Comparison of ENCODE assay signal across 8 cellular contexts in genomic region chr2:226794751-226795171, GRCh38. TPM values are rescaled to one million over a fixed set of nuclear protein-coding genes. Genes with fewer than 3 reads are reported as not detected.
DNase-seq lines count a peak whose midpoint lies in the region; ATAC-seq and TF ChIP-seq lines count a peak whose summit lies in the region.

No MANE protein-coding gene starts in this region.

- H3K27ac Mint-ChIP-seq in T-helper 17 cell: no peak overlapping the region

- intact Hi-C loops in esophagus muscularis mucosa (cut with DNase I): loop anchor here (5.0 to 10.0 kb wide), 4 partner anchors 47 to 320 kb away; no protein-coding TSS in a partner anchor

- peaks cover 0 to 14% (median 5%) of the 10 kb centered on the region in 4 donors for H3K36me3 ChIP-seq in esophagus muscularis mucosa
- no peaks in the 10 kb centered on the region for H3K36me3 ChIP-seq in parathyroid adenoma (ENCODE audit: control insufficient read depth, insufficient read depth, low read length)

- TF ChIP-seq CTCF in esophagus muscularis mucosa (IDR thresholded peaks at IDR 0.05) (no peak), parathyroid adenoma (IDR thresholded peaks at IDR 0.05) (no peak)

- H3K4me2 ChIP-seq in parathyroid adenoma (ENCODE audit: low read length): peak overlapping the region; percentile 47

- peaks cover 17% of the 10 kb centered on the region for H3K4me1 Mint-ChIP-seq in T-helper 17 cell

- no peak overlapping the region for H3K9ac ChIP-seq in parathyroid adenoma

- no peak for TF ChIP-seq POLR2A in esophagus muscularis mucosa (IDR thresholded peaks at IDR 0.05; ENCODE audit: low read depth)

- H3K27me3 Mint-ChIP-seq in T-helper 17 cell: no peaks in the 10 kb centered on the region

- H3K9me3 ChIP-seq in esophagus muscularis mucosa (no peaks in the 10 kb centered on the region), parathyroid adenoma (ENCODE audit: control insufficient read depth, low read length) (no peaks in the 10 kb centered on the region), T-helper 17 cell (ENCODE audit: control insufficient read depth, low read length, poor library complexity, severe bottlenecking) (no peaks in the 10 kb centered on the region)

- ATAC-seq in T-helper 17 cell: no peak
- ATAC-seq in GM21529 (IDR thresholded peaks at IDR 0.05; ENCODE audit: unreplicated experiment): no peak

- H3K4me3 ChIP-seq in esophagus muscularis mucosa (peak overlapping the region; percentile 70 to 95 (median 86)), parathyroid adenoma (ENCODE audit: low read depth, low read length) (peak overlapping the region; percentile 27)

- no peaks in the 10 kb centered on the region for H3K36me3 Mint-ChIP-seq in T-helper 17 cell (ENCODE audit: low read depth)

- no peak for TF ChIP-seq EP300 in esophagus muscularis mucosa (IDR thresholded peaks at IDR 0.05)

- H3K79me2 ChIP-seq in parathyroid adenoma: no peaks in the 10 kb centered on the region

- no peak overlapping the region for H2AFZ ChIP-seq in parathyroid adenoma

- peak; percentile 81 for DNase-seq in DMS 273 (lab: John Stamatoyannopoulos, UW; ENCODE audit: unreplicated experiment)
- DNase-seq in NCI-H69 (lab: John Stamatoyannopoulos, UW): peak; percentile 69
- no peak for DNase-seq in esophagus muscularis mucosa (ENCODE audit: extremely low spot score)
- DNase-seq in SKM-1 treated with dmso at 0.1 percent for 144 hours (lab: John Stamatoyannopoulos, UW; ENCODE audit: unreplicated experiment): no peak
- DNase-seq in T-helper 17 cell: no peak
- no peak for DNase-seq in effector CD8-positive, alpha-beta T cell (lab: John Stamatoyannopoulos, UW)

- H3K27ac ChIP-seq in esophagus muscularis mucosa (replicated peaks in 1 of 4) (peak overlapping the region; percentile 94 to 96 (median 94)), parathyroid adenoma (peak overlapping the region; percentile 11)

- H3K27me3 ChIP-seq in esophagus muscularis mucosa (peaks cover 0 to 12% (median 0%) of the 10 kb centered on the region in 4 donors), parathyroid adenoma (ENCODE audit: control insufficient read depth, insufficient read depth, low read length) (no peaks in the 10 kb centered on the region)

- H3K4me3 Mint-ChIP-seq in T-helper 17 cell: no peak overlapping the region

- H3K4me1 ChIP-seq in esophagus muscularis mucosa: peaks cover 56 to 86% (median 69%) of the 10 kb centered on the region in 4 donors
- peaks cover 8% of the 10 kb centered on the region for H3K4me1 ChIP-seq in parathyroid adenoma

- 48% methylated on average over 7 of the region's 9 CpGs for WGBS in esophagus muscularis mucosa

RNA-seq across cellular contexts. Expression of gene IRS1, which starts 4.9 kb away (rescaled TPM):
- total RNA-seq in esophagus muscularis mucosa (10 to 100 TPM; 27.8 to 47.6 (median 32.8) TPM), T-helper 17 cell (1 to 10 TPM in 1 of 2 donors, under 1 TPM in 1; 0.90 to 6.2 TPM)

RNA-seq across cellular contexts. Expression of gene RHBDD1, which starts 41.1 kb away (rescaled TPM):
- total RNA-seq in esophagus muscularis mucosa: 10 to 100 TPM; 18.3 to 24.9 (median 22.2) TPM
- 10 to 100 TPM; 41.5 to 42.0 TPM for total RNA-seq in T-helper 17 cell

Comparison
In these comparisons a context has a peak if more than half of its experiments do, and no peak if none do; other contexts are left out.
1. DNase-seq: peak in DMS 273 (single experiment) and NCI-H69 (single experiment); none in esophagus muscularis mucosa (single experiment), SKM-1 treated with dmso at 0.1 percent for 144 hours (single experiment), T-helper 17 cell (0 of 3) and effector CD8-positive, alpha-beta T cell (single experiment).